In genomic region chr1:203667616-203668015, GRCh38 we compare ENCODE assay signal across 13 cellular contexts. TPM values are rescaled to one million over a fixed set of nuclear protein-coding genes. Genes with fewer than 3 reads are reported as not detected.
DNase-seq lines count a peak whose midpoint lies in the region; ATAC-seq and TF ChIP-seq lines count a peak whose summit lies in the region.
"Had no signal": no experiment of that assay in that cellular context is flagged by ENCODE, and none has a peak within 500 bp of the region (broad histone marks: within the 10 kb centered on the region; RNA-seq: fewer than 3 reads in every experiment).

No MANE protein-coding gene starts in this region.

- ATAC-seq in left cardiac atrium (peak; percentile 35 to 39), psoas muscle (no peak), HG02840 (IDR thresholded peaks at IDR 0.05; ENCODE audit: low FRiP score, unreplicated experiment) (no peak)
- ATAC-seq: activated naive CD4-positive, alpha-beta T cell treated with anti-CD3 and anti-CD28 coated beads, Interleukin-2, amount 50 U/mL, for 72 hours had no signal

- H3K9ac ChIP-seq in BLaER1 (no peak overlapping the region), adipocyte (ENCODE audit: low read length) (peak overlapping the region; percentile 16)

- H3K9me3 ChIP-seq in BLaER1 (no peaks in the 10 kb centered on the region), adipocyte (ENCODE audit: control insufficient read depth, low read length) (no peaks in the 10 kb centered on the region), psoas muscle (no peaks in the 10 kb centered on the region)
- H3K9me3 ChIP-seq: SJCRH30 had no signal

- H3K4me1 ChIP-seq in BLaER1 (peaks cover 75% of the 10 kb centered on the region), adipocyte (ENCODE audit: control insufficient read depth, insufficient read depth, low read length) (peaks cover 75% of the 10 kb centered on the region), psoas muscle (peaks cover 38% of the 10 kb centered on the region)

- DNase-seq in adipocyte (ENCODE audit: low read depth) (peak; percentile 45), left cardiac atrium (no peak), psoas muscle (no peak), nucleus accumbens (lab: John Stamatoyannopoulos, UW) (no peak), NOMO-1 treated with DMSO at 0.1 percent for 48 hours (lab: John Stamatoyannopoulos, UW; ENCODE audit: unreplicated experiment) (no peak), NCI-H2107 treated with DMSO at 0.1 percent for 48 hours (lab: John Stamatoyannopoulos, UW; ENCODE audit: unreplicated experiment) (no peak)
- DNase-seq: activated CD4-positive, alpha-beta T cell treated with anti-CD3 and anti-CD28 coated beads, Interleukin-2, amount 50 U/mL, for 1 hour; MV-4-11; NCI-H524 treated with DMSO at 0.1 percent for 48 hours; SJCRH30 had no signal

- 0 out of 2 replicates have a peak overlapping the region, but pooled peaks have one; percentile 18 for H3K27ac ChIP-seq in BLaER1
- H3K27ac ChIP-seq in psoas muscle, result peak overlapping the region; percentile 23
- H3K27ac ChIP-seq: SJCRH30 had no signal

- intact Hi-C loops in left cardiac atrium (cut with DNase I) (no loop called here), psoas muscle (cut with DNase I) (no loop called here)

- TF ChIP-seq CTCF in psoas muscle (IDR thresholded peaks at IDR 0.05), result no peak

- H3K27me3 ChIP-seq in BLaER1, result no peaks in the 10 kb centered on the region
- H3K27me3 ChIP-seq in adipocyte (replicated peaks; ENCODE audit: control insufficient read depth, insufficient read depth, low read length), result no peaks in the 10 kb centered on the region
- no peaks in the 10 kb centered on the region for H3K27me3 ChIP-seq in psoas muscle (ENCODE audit: insufficient read depth in 3 of 3, low read length in 2 of 3)
- H3K27me3 ChIP-seq: SJCRH30 had no signal

- peaks cover 37% of the 10 kb centered on the region for H3K36me3 ChIP-seq in BLaER1
- H3K36me3 ChIP-seq in adipocyte (ENCODE audit: control insufficient read depth, insufficient read depth, low read length, severe bottlenecking), result peaks cover 48% of the 10 kb centered on the region
- H3K36me3 ChIP-seq in psoas muscle (ENCODE audit: insufficient read depth in 1 of 2, low read depth in 1 of 2), result no peaks in the 10 kb centered on the region
- H3K36me3 ChIP-seq: SJCRH30 had no signal

- 29 to 38% (median 30%) methylated on average over 6 of the region's 6 CpGs for WGBS in psoas muscle, 3 donors

- H4K20me1 ChIP-seq in BLaER1, result peaks cover 34% of the 10 kb centered on the region; the same call in 1 of the 2 replicates

- H3K4me2 ChIP-seq in BLaER1, result no peak overlapping the region

- H3K4me3 ChIP-seq in BLaER1 (no peak overlapping the region), adipocyte (ENCODE audit: low read length) (no peak overlapping the region), psoas muscle (no peak overlapping the region)
- H3K4me3 ChIP-seq: SJCRH30 had no signal

RNA-seq across cellular contexts. Expression of gene ATP2B4, which starts 41.0 kb away (rescaled TPM):
- total RNA-seq in left cardiac atrium (100 to 1,000 TPM in 1 of 2 donors, 10 to 100 TPM in 1; 81.4 to 102 TPM), psoas muscle (10 to 100 TPM; 18.6 to 29.6 (median 27.9) TPM)
- polyA plus RNA-seq in psoas muscle, result 10 to 100 TPM; 12.2 to 26.6 (median 15.6) TPM

Comparison
In these comparisons a context has a peak if more than half of its experiments do, and no peak if none do; other contexts are left out.
1. ATAC-seq: peak in left cardiac atrium (2 of 2); none in psoas muscle (0 of 4) and HG02840 (single experiment).